Comparison of ENCODE assay signal across 23 cellular contexts in genomic region chr5:88248094-88248493, GRCh38.
"Had no signal": no experiment of that assay in that cellular context is flagged by ENCODE, and none has a peak within 500 bp of the region (broad histone marks: within the 10 kb centered on the region; RNA-seq: fewer than 3 reads in every experiment).

No MANE protein-coding gene starts in this region.

- H3K27ac Mint-ChIP-seq: nephron progenitor cell; T-helper 1 cell treated with Interleukin-12 subunit alpha and Interleukin-12 subunit beta and Interleukin-4 antibody, amounts not matched to agents 30 μg/mL and 1 μg/mL, for 36 hours had no signal

- H3K27me3 ChIP-seq: body of pancreas, cardiac muscle cell, gastroesophageal sphincter, right lobe of liver, testis, upper lobe of left lung had no signal

- H3K27ac ChIP-seq: body of pancreas, cardiac muscle cell, epithelial cell of prostate, gastroesophageal sphincter, right lobe of liver, skin epidermis, testis, upper lobe of left lung had no signal

- H3K4me3 Mint-ChIP-seq: nephron progenitor cell; T-helper 1 cell treated with Interleukin-12 subunit alpha and Interleukin-12 subunit beta and Interleukin-4 antibody, amounts not matched to agents 30 μg/mL and 1 μg/mL, for 36 hours had no signal

- H3K36me3 ChIP-seq: cardiac muscle cell, gastroesophageal sphincter, right lobe of liver, upper lobe of left lung had no signal

- H3K9me3 Mint-ChIP-seq: nephron progenitor cell; T-helper 1 cell treated with Interleukin-12 subunit alpha and Interleukin-12 subunit beta and Interleukin-4 antibody, amounts not matched to agents 30 μg/mL and 1 μg/mL, for 36 hours had no signal

- DNase-seq: activated CD4-positive, alpha-beta T cell treated with anti-CD3 and anti-CD28 coated beads, Interleukin-2, amount 50 U/mL, for 1 hour; activated CD8-positive, alpha-beta memory T cell treated with anti-CD3 and anti-CD28 coated beads for 24 hours; activated CD8-positive, alpha-beta memory T cell treated with anti-CD3 and anti-CD28 coated beads, Interleukin-2, amount 50 U/mL, for 4 hours; activated gamma-delta T cell treated with Interleukin-2 at 50 U/mL for 16 hours; anterior cingulate cortex; body of pancreas; cortex of kidney; head of caudate nucleus; hypothalamus; islet precursor cell; left cardiac atrium; nephron progenitor cell; occipital lobe; right lobe of liver; stimulated activated CD4-positive, alpha-beta T cell treated with anti-CD3 and anti-CD28 coated beads, Interleukin-1b, Interleukin-23, amount 100 ng/mL, for 48 hours; testis; upper lobe of left lung had no signal

- H3K4me1 ChIP-seq: gastroesophageal sphincter, testis, upper lobe of left lung had no signal

- H3K4me3 ChIP-seq: body of pancreas, cardiac muscle cell, gastroesophageal sphincter, right lobe of liver, skin epidermis, testis, upper lobe of left lung had no signal

- H3K9me3 ChIP-seq: body of pancreas, gastroesophageal sphincter, right lobe of liver, testis, upper lobe of left lung had no signal

- ATAC-seq: activated CD4-positive, CD25-positive, alpha-beta regulatory T cell treated with anti-CD3 and anti-CD28 coated beads, Interleukin-2, amount 50 U/mL, for 24 hours; body of pancreas; gastroesophageal sphincter; left cardiac atrium; right lobe of liver had no signal
